20 cellular contexts compared by ENCODE assay signal in genomic region chr11:125317416-125317815, GRCh38.
DNase-seq lines count a peak whose midpoint lies in the region; ATAC-seq and TF ChIP-seq lines count a peak whose summit lies in the region.
"Had no signal": no experiment of that assay in that cellular context is flagged by ENCODE, and none has a peak within 500 bp of the region (broad histone marks: within the 10 kb centered on the region; RNA-seq: fewer than 3 reads in every experiment).

No MANE protein-coding gene starts in this region.

- H3K4me1 Mint-ChIP-seq in endothelial cell (ENCODE audit: unreplicated experiment), result peaks cover 9% of the 10 kb centered on the region
- H3K4me1 Mint-ChIP-seq: B cell had no signal

- no peak for ATAC-seq in GM21367 (IDR thresholded peaks at IDR 0.05; ENCODE audit: unreplicated experiment)
- ATAC-seq: A549; CD8-positive, alpha-beta T cell; GM12878 had no signal

- peaks cover 17% of the 10 kb centered on the region for H3K36me3 Mint-ChIP-seq in endothelial cell (ENCODE audit: low read depth, unreplicated experiment)
- H3K36me3 Mint-ChIP-seq: CD8-positive, alpha-beta T cell had no signal

- peak; percentile 39 for DNase-seq in COLO829 (ENCODE audit: low spot score)
- DNase-seq in SK-MEL-5 (ENCODE audit: low read depth, low spot score), result peak; percentile 81
- DNase-seq in endothelial cell (ENCODE audit: low spot score), result no peak
- DNase-seq in NCI-H1436 treated with DMSO at 0.1 percent for 48 hours (lab: John Stamatoyannopoulos, UW), result no peak
- DNase-seq in activated T-cell treated with anti-CD3 and anti-CD28 coated beads, Interleukin-2, amount 50 U/mL, for 1 hour, result no peak
- DNase-seq: AML-193; CD4-positive, alpha-beta T cell; CD8-positive, alpha-beta T cell; COR-L47; DMS 273 treated with DMSO at 0.1 percent for 48 hours; DMS153; DMS53; DMS79; DND-41; EL; GDM1 had no signal

- H3K27me3 Mint-ChIP-seq in endothelial cell (ENCODE audit: unreplicated experiment), result peaks cover 14% of the 10 kb centered on the region

- TF ChIP-seq CTCF in endothelial cell (IDR thresholded peaks at IDR 0.05; ENCODE audit: unreplicated experiment), result no peak

- peak overlapping the region; percentile 48 for H3K4me3 Mint-ChIP-seq in endothelial cell (ENCODE audit: unreplicated experiment)
- H3K4me3 Mint-ChIP-seq: B cell; CD4-positive, alpha-beta T cell; CD8-positive, alpha-beta T cell had no signal

- no peak overlapping the region for H3K27ac Mint-ChIP-seq in endothelial cell (ENCODE audit: unreplicated experiment)
- H3K27ac Mint-ChIP-seq: B cell; CD4-positive, alpha-beta T cell; CD8-positive, alpha-beta T cell had no signal

- in situ Hi-C loops in SK-MEL-5 (cut with HindIII; ENCODE audit: low pct_unique_long_range_greater_than_20kb, low sequenced_read_pairs), result no loop called here

- no peaks in the 10 kb centered on the region for H3K9me3 Mint-ChIP-seq in endothelial cell (ENCODE audit: unreplicated experiment)
- H3K9me3 Mint-ChIP-seq: CD4-positive, alpha-beta T cell; CD8-positive, alpha-beta T cell had no signal

Comparison
In these comparisons a context has a peak if more than half of its experiments do, and no peak if none do; other contexts are left out.
1. DNase-seq: peak in COLO829 (single experiment) and SK-MEL-5 (single experiment); none in endothelial cell (single experiment), NCI-H1436 treated with DMSO at 0.1 percent for 48 hours (single experiment) and activated T-cell treated with anti-CD3 and anti-CD28 coated beads, Interleukin-2, amount 50 U/mL, for 1 hour (single experiment).